ENCODE assay signal across 21 cellular contexts in the genomic region with DNA sequence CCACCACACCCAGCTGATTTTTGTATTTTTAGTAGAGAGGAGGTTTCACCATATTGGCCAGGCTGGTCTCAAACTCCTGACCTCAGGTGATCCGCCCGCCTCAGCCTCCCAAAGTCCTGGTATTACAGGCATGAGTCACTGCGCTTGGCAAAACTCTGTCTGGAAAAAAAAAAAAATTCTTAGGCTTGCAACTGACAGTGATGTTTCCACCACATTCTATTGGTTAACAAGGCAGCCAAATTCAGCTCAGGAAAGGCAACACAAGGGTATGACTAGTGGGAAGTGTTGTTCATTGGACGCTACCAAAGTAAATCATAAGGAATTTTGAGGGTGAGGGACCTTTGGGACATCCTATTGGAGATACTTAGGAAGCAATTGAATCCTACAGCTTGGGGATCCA. TPM values are rescaled to one million over a fixed set of nuclear protein-coding genes. Genes with fewer than 3 reads are reported as not detected.
A peak's percentile ranks its signal among the peaks of the same experiment; 100 is the strongest.
DNase-seq lines count a peak whose midpoint lies in the region; ATAC-seq and TF ChIP-seq lines count a peak whose summit lies in the region.
"Had no signal": no experiment of that assay in that cellular context is flagged by ENCODE, and none has a peak within 500 bp of the region (broad histone marks: within the 10 kb centered on the region; RNA-seq: fewer than 3 reads in every experiment).

No MANE protein-coding gene starts in this region.

- peaks cover 0 to 17% of the 10 kb centered on the region in 2 donors for H3K36me3 Mint-ChIP-seq in CD4-positive, alpha-beta memory T cell
- H3K36me3 Mint-ChIP-seq in activated B cell treated with CpG ODN at 0.5 μM for 24 hours (ENCODE audit: low read depth): peaks cover 12% of the 10 kb centered on the region
- H3K36me3 Mint-ChIP-seq in naive thymus-derived CD4-positive, alpha-beta T cell: no peaks in the 10 kb centered on the region
- H3K36me3 Mint-ChIP-seq in osteocyte (ENCODE audit: unreplicated experiment): no peaks in the 10 kb centered on the region

- no peaks in the 10 kb centered on the region for H3K27me3 ChIP-seq in CD4-positive, alpha-beta memory T cell (ENCODE audit: insufficient read depth, low read length)
- H3K27me3 ChIP-seq in naive thymus-derived CD4-positive, alpha-beta T cell (ENCODE audit: control insufficient read depth in 2 of 2, insufficient read depth in 2 of 2, low read length in 2 of 2): no peaks in the 10 kb centered on the region
- H3K27me3 ChIP-seq: BLaER1, gastrocnemius medialis, neutrophil, thyroid gland had no signal

- H3K9me3 Mint-ChIP-seq in CD4-positive, alpha-beta memory T cell: peaks cover 0 to 6% (median 0%) of the 10 kb centered on the region in 8 donors
- H3K9me3 Mint-ChIP-seq in activated B cell treated with CpG ODN at 0.5 μM for 24 hours: no peaks in the 10 kb centered on the region
- peaks cover 0 to 2% (median 0%) of the 10 kb centered on the region in 11 donors for H3K9me3 Mint-ChIP-seq in naive thymus-derived CD4-positive, alpha-beta T cell
- no peaks in the 10 kb centered on the region for H3K9me3 Mint-ChIP-seq in osteocyte (ENCODE audit: unreplicated experiment)
- H3K9me3 Mint-ChIP-seq: activated naive CD8-positive, alpha-beta T cell treated with anti-CD3 and anti-CD28 coated beads for 36 hours; H9; stimulated activated effector memory CD8-positive, alpha-beta T cell treated with anti-CD3 and anti-CD28 coated beads, Interleukin-12 subunit alpha, Interleukin-12 subunit beta, amount 100 ng/mL, for 72 hours had no signal

- H3K4me1 ChIP-seq in CD4-positive, alpha-beta memory T cell (ENCODE audit: insufficient read depth, low read length): peaks cover 18% of the 10 kb centered on the region
- H3K4me1 ChIP-seq in naive thymus-derived CD4-positive, alpha-beta T cell (ENCODE audit: control insufficient read depth in 2 of 2, insufficient read depth in 2 of 2, low read length in 2 of 2): peaks cover 13 to 14% of the 10 kb centered on the region in 2 donors

- intact Hi-C loops in CD4-positive, alpha-beta memory T cell (cut with micrococcal nuclease): loop anchor here (10.0 kb wide), 1 partner anchor 473 kb away; a partner anchor contains a TSS
- intact Hi-C loops in activated B cell treated with CpG ODN at 0.5 μM for 24 hours (cut with micrococcal nuclease): no loop called here
- intact Hi-C loops in naive thymus-derived CD4-positive, alpha-beta T cell (cut with micrococcal nuclease): loop anchor here (10.0 kb wide), 3 partner anchors 53 to 613 kb away; a partner anchor contains a TSS

- peak; percentile 62 for DNase-seq in NCI-H82 (lab: John Stamatoyannopoulos, UW)
- DNase-seq in NCI-H82 treated with DMSO at 0.1 percent for 48 hours (lab: John Stamatoyannopoulos, UW; ENCODE audit: unreplicated experiment): no peak
- no peak for DNase-seq in CD4-positive, alpha-beta memory T cell
- no peak for DNase-seq in activated B cell treated with CpG ODN at 0.5 μM for 24 hours
- no peak for DNase-seq in naive thymus-derived CD4-positive, alpha-beta T cell
- DNase-seq in NCI-H774 (lab: John Stamatoyannopoulos, UW): no peak
- DNase-seq in osteocyte (ENCODE audit: extremely low spot score, unreplicated experiment): no peak
- DNase-seq: activated naive CD8-positive, alpha-beta T cell treated with anti-CD3 and anti-CD28 coated beads for 36 hours; cerebellar nuclear complex; H9; NCI-H1436 treated with DMSO at 0.1 percent for 48 hours; stimulated activated CD4-positive, alpha-beta T cell treated with anti-CD3 and anti-CD28 coated beads, Interleukin-1b, Interleukin-23, amount 100 ng/mL, for 48 hours; thyroid gland; WERI-Rb-1 had no signal

- no peaks in the 10 kb centered on the region for H3K9me3 ChIP-seq in CD4-positive, alpha-beta memory T cell (ENCODE audit: control insufficient read depth in 1 of 2, low read length in 2 of 2)
- no peaks in the 10 kb centered on the region for H3K9me3 ChIP-seq in naive thymus-derived CD4-positive, alpha-beta T cell (ENCODE audit: control insufficient read depth in 2 of 3, low read length in 3 of 3)
- H3K9me3 ChIP-seq: gastrocnemius medialis, neutrophil, thyroid gland had no signal

- POLR2A ChIA-PET in CD4-positive, alpha-beta memory T cell (lab: Charles Lee; ENCODE audit: partially characterized antibody): interaction anchor here (5.0 kb wide), 1 partner anchor 18 kb away, joined by 113 read pairs; a partner anchor contains a TSS
- POLR2A ChIA-PET in activated B cell treated with CpG ODN at 0.5 μM for 24 hours (lab: Charles Lee): interaction anchor here (0.6 to 4.0 kb wide), 6 partner anchors 15 to 606 kb away, joined by 3 to 88 read pairs (median 4); a partner anchor contains a TSS
- POLR2A ChIA-PET in naive thymus-derived CD4-positive, alpha-beta T cell (lab: Charles Lee): no interaction called here

- peak overlapping the region in 4 of 7 donors; percentile 57 to 86 (median 76) for H3K27ac Mint-ChIP-seq in CD4-positive, alpha-beta memory T cell
- H3K27ac Mint-ChIP-seq in activated B cell treated with CpG ODN at 0.5 μM for 24 hours: peak overlapping the region; percentile 18
- H3K27ac Mint-ChIP-seq in naive thymus-derived CD4-positive, alpha-beta T cell: peak overlapping the region in 8 of 9 donors; percentile 14 to 84 (median 48)
- H3K27ac Mint-ChIP-seq in osteocyte (ENCODE audit: unreplicated experiment): no peak overlapping the region
- H3K27ac Mint-ChIP-seq: H9; stimulated activated effector memory CD8-positive, alpha-beta T cell treated with anti-CD3 and anti-CD28 coated beads, Interleukin-12 subunit alpha, Interleukin-12 subunit beta, amount 100 ng/mL, for 72 hours had no signal

- ATAC-seq in activated B cell treated with CpG ODN at 0.5 μM for 24 hours (ENCODE audit: low read depth): no peak
- ATAC-seq in naive thymus-derived CD4-positive, alpha-beta T cell: no peak
- ATAC-seq in HG03095 (IDR thresholded peaks at IDR 0.05; ENCODE audit: unreplicated experiment): no peak
- ATAC-seq: gastrocnemius medialis; stimulated activated effector memory CD8-positive, alpha-beta T cell treated with anti-CD3 and anti-CD28 coated beads, Interleukin-12 subunit alpha, Interleukin-12 subunit beta, amount 100 ng/mL, for 72 hours had no signal

- no peaks in the 10 kb centered on the region for H3K27me3 Mint-ChIP-seq in CD4-positive, alpha-beta memory T cell
- no peaks in the 10 kb centered on the region for H3K27me3 Mint-ChIP-seq in activated B cell treated with CpG ODN at 0.5 μM for 24 hours
- H3K27me3 Mint-ChIP-seq in naive thymus-derived CD4-positive, alpha-beta T cell: no peaks in the 10 kb centered on the region
- no peaks in the 10 kb centered on the region for H3K27me3 Mint-ChIP-seq in osteocyte (ENCODE audit: unreplicated experiment)
- H3K27me3 Mint-ChIP-seq: activated naive CD8-positive, alpha-beta T cell treated with anti-CD3 and anti-CD28 coated beads for 36 hours had no signal

- H3K4me3 Mint-ChIP-seq in CD4-positive, alpha-beta memory T cell: peak overlapping the region in 1 of 8 donors; percentile 6
- H3K4me3 Mint-ChIP-seq in activated B cell treated with CpG ODN at 0.5 μM for 24 hours (no peak overlapping the region), osteocyte (ENCODE audit: unreplicated experiment) (no peak overlapping the region)
- no peak overlapping the region for H3K4me3 Mint-ChIP-seq in naive thymus-derived CD4-positive, alpha-beta T cell
- H3K4me3 Mint-ChIP-seq: activated naive CD8-positive, alpha-beta T cell treated with anti-CD3 and anti-CD28 coated beads for 36 hours; H9; stimulated activated effector memory CD8-positive, alpha-beta T cell treated with anti-CD3 and anti-CD28 coated beads, Interleukin-12 subunit alpha, Interleukin-12 subunit beta, amount 100 ng/mL, for 72 hours had no signal

- peaks cover 8 to 23% (median 13%) of the 10 kb centered on the region in 4 donors for H3K4me1 Mint-ChIP-seq in CD4-positive, alpha-beta memory T cell
- H3K4me1 Mint-ChIP-seq in activated B cell treated with CpG ODN at 0.5 μM for 24 hours (peaks cover 13% of the 10 kb centered on the region), osteocyte (ENCODE audit: unreplicated experiment) (peaks cover 14% of the 10 kb centered on the region)
- H3K4me1 Mint-ChIP-seq in naive thymus-derived CD4-positive, alpha-beta T cell: peaks cover 11 to 18% (median 15%) of the 10 kb centered on the region in 7 donors

- TF ChIP-seq CTCF in activated B cell treated with CpG ODN at 0.5 μM for 24 hours (IDR thresholded peaks at IDR 0.05) (no peak), osteocyte (IDR thresholded peaks at IDR 0.05) (no peak)

- CTCF ChIA-PET in CD4-positive, alpha-beta memory T cell (lab: Charles Lee; ENCODE audit: partially characterized antibody): interaction anchor here (0.7 to 2.7 kb wide), 4 partner anchors 11 to 91 kb away, joined by 3 to 16 read pairs (median 4); a partner anchor contains a TSS
- CTCF ChIA-PET in activated B cell treated with CpG ODN at 0.5 μM for 24 hours (lab: Charles Lee): no interaction called here
- CTCF ChIA-PET in naive thymus-derived CD4-positive, alpha-beta T cell (lab: Charles Lee): interaction anchor here (0.6 kb wide), 4 partner anchors 92 to 878 kb away, joined by 3 to 5 read pairs (median 4); no protein-coding TSS in a partner anchor

- H3K27ac ChIP-seq in CD4-positive, alpha-beta memory T cell (ENCODE audit: low read depth, low read length): no peak overlapping the region
- peak overlapping the region; percentile 29 for H3K27ac ChIP-seq in naive thymus-derived CD4-positive, alpha-beta T cell (ENCODE audit: low read depth, low read length)
- H3K27ac ChIP-seq: 22Rv1, BLaER1, neutrophil, WERI-Rb-1 had no signal

- no peak overlapping the region for H3K4me3 ChIP-seq in CD4-positive, alpha-beta memory T cell (ENCODE audit: low read length in 2 of 2)
- no peak overlapping the region for H3K4me3 ChIP-seq in naive thymus-derived CD4-positive, alpha-beta T cell (ENCODE audit: low read length)
- H3K4me3 ChIP-seq: BLaER1, gastrocnemius medialis, skin epidermis, thyroid gland had no signal

- H3K36me3 ChIP-seq in CD4-positive, alpha-beta memory T cell (ENCODE audit: insufficient read depth, low read length): no peaks in the 10 kb centered on the region
- H3K36me3 ChIP-seq in naive thymus-derived CD4-positive, alpha-beta T cell (ENCODE audit: control insufficient read depth in 2 of 3, insufficient read depth in 3 of 3, low read length in 3 of 3): peaks cover 0 to 5% (median 0%) of the 10 kb centered on the region in 3 experiments
- H3K36me3 ChIP-seq: BLaER1, gastrocnemius medialis, neutrophil, thyroid gland had no signal

RNA-seq across cellular contexts. Expression of a gene that starts 2.9 kb away (rescaled TPM):
- total RNA-seq in CD4-positive, alpha-beta memory T cell: 10 to 100 TPM; 54.1 to 56.3 TPM
- polyA plus RNA-seq in CD4-positive, alpha-beta memory T cell: 10 to 100 TPM; 26.3 to 39.9 TPM
- total RNA-seq in activated B cell treated with CpG ODN at 0.5 μM for 24 hours (43.2 and 48.6 TPM in 2 replicates), osteocyte (34.8 and 36.0 TPM in 2 replicates)
- total RNA-seq in naive thymus-derived CD4-positive, alpha-beta T cell: 10 to 100 TPM; 30.1 to 49.9 (median 43.7) TPM
- polyA plus RNA-seq in naive thymus-derived CD4-positive, alpha-beta T cell: 10 to 100 TPM; 31.6 to 34.0 TPM

RNA-seq across cellular contexts. Expression of a gene that starts 16.4 kb away (rescaled TPM):
- total RNA-seq in CD4-positive, alpha-beta memory T cell: 10 to 100 TPM; 31.5 to 35.9 TPM
- polyA plus RNA-seq in CD4-positive, alpha-beta memory T cell: 1 to 10 TPM; 1.0 to 4.3 TPM
- total RNA-seq in activated B cell treated with CpG ODN at 0.5 μM for 24 hours (29.4 and 36.0 TPM in 2 replicates), osteocyte (42.5 and 45.6 TPM in 2 replicates)
- total RNA-seq in naive thymus-derived CD4-positive, alpha-beta T cell: 10 to 100 TPM; 24.4 to 57.4 (median 28.3) TPM
- polyA plus RNA-seq in naive thymus-derived CD4-positive, alpha-beta T cell: 1 to 10 TPM; 1.4 to 3.1 TPM
